In genomic region chr16:56643080-56643778, GRCh38 we compare ENCODE assay signal across 1 cellular context.
TF ChIP-seq lines count a peak whose summit lies in the region.

No MANE protein-coding gene starts in this region.

TF ChIP-seq in HepG2, 621 proteins besides CTCF, POLR2A, EP300 and RAD21 (continued from another document):
- TF ChIP-seq, protein P1, sequence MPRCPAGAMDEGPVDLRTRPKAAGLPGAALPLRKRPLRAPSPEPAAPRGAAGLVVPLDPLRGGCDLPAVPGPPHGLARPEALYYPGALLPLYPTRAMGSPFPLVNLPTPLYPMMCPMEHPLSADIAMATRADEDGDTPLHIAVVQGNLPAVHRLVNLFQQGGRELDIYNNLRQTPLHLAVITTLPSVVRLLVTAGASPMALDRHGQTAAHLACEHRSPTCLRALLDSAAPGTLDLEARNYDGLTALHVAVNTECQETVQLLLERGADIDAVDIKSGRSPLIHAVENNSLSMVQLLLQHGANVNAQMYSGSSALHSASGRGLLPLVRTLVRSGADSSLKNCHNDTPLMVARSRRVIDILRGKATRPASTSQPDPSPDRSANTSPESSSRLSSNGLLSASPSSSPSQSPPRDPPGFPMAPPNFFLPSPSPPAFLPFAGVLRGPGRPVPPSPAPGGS (CRISPR knock-in tag; IDR thresholded peaks at IDR 0.05): peak; percentile 78; the same call in 1 of the 2 replicates
- TF ChIP-seq SALL1 (CRISPR knock-in tag; IDR thresholded peaks at IDR 0.05) (peak; percentile 77), MXD1 (CRISPR knock-in tag; IDR thresholded peaks at IDR 0.05) (peak; percentile 60), PAXIP1 (CRISPR knock-in tag; conservative IDR thresholded peaks at IDR 0.05) (0 out of 2 replicates have a peak, but pooled peaks have one; percentile 38), KAT2B (IDR thresholded peaks at IDR 0.05; ENCODE audit: borderline replicate concordance, low read depth, low read length) (no peak), TARDBP (CRISPR knock-in tag; IDR thresholded peaks at IDR 0.05) (peak; percentile 26; the same call in 1 of the 2 replicates), USF2 (IDR thresholded peaks at IDR 0.05; ENCODE audit: low read depth, low read length) (no peak), USF2 (CRISPR knock-in tag; IDR thresholded peaks at IDR 0.05; ENCODE audit: borderline replicate concordance) (no peak), SMAD9 (CRISPR knock-in tag; IDR thresholded peaks at IDR 0.05) (0 out of 2 replicates have a peak, but pooled peaks have one; percentile 37), ZMYM4 (CRISPR knock-in tag; IDR thresholded peaks at IDR 0.05) (peak; percentile 47; the same call in 1 of the 2 replicates), SP2 (CRISPR knock-in tag; IDR thresholded peaks at IDR 0.05) (peak; percentile 46; the same call in 1 of the 2 replicates), TSC22D2 (CRISPR knock-in tag; IDR thresholded peaks at IDR 0.05; ENCODE audit: borderline replicate concordance) (no peak), ZNF607 (CRISPR knock-in tag; IDR thresholded peaks at IDR 0.05; ENCODE audit: borderline replicate concordance) (peak; percentile 87), ZNF776 (CRISPR knock-in tag; IDR thresholded peaks at IDR 0.05) (peak; percentile 38; the same call in 1 of the 2 replicates)
- TF ChIP-seq, protein P2, sequence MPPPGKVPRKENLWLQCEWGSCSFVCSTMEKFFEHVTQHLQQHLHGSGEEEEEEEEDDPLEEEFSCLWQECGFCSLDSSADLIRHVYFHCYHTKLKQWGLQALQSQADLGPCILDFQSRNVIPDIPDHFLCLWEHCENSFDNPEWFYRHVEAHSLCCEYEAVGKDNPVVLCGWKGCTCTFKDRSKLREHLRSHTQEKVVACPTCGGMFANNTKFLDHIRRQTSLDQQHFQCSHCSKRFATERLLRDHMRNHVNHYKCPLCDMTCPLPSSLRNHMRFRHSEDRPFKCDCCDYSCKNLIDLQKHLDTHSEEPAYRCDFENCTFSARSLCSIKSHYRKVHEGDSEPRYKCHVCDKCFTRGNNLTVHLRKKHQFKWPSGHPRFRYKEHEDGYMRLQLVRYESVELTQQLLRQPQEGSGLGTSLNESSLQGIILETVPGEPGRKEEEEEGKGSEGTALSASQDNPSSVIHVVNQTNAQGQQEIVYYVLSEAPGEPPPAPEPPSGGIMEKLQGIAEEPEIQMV (CRISPR knock-in tag; IDR thresholded peaks at IDR 0.05; ENCODE audit: low read depth): peak; percentile 65; the same call in 1 of the 2 replicates
- TF ChIP-seq, protein P3, sequence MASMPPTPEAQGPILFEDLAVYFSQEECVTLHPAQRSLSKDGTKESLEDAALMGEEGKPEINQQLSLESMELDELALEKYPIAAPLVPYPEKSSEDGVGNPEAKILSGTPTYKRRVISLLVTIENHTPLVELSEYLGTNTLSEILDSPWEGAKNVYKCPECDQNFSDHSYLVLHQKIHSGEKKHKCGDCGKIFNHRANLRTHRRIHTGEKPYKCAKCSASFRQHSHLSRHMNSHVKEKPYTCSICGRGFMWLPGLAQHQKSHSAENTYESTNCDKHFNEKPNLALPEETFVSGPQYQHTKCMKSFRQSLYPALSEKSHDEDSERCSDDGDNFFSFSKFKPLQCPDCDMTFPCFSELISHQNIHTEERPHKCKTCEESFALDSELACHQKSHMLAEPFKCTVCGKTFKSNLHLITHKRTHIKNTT (CRISPR knock-in tag; IDR thresholded peaks at IDR 0.05): no peak
- TF ChIP-seq, protein P4, sequence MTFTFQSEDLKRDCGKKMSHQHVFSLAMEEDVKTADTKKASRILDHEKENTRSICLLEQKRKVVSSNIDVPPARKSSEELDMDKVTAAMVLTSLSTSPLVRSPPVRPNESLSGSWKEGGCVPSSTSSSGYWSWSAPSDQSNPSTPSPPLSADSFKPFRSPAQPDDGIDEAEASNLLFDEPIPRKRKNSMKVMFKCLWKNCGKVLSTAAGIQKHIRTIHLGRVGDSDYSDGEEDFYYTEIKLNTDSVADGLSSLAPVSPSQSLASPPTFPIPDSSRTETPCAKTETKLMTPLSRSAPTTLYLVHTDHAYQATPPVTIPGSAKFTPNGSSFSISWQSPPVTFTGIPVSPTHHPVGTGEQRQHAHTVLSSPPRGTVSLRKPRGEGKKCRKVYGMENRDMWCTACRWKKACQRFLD (CRISPR knock-in tag; IDR thresholded peaks at IDR 0.05; ENCODE audit: borderline replicate concordance): peak; percentile 52; the same call in 1 of the 2 replicates
